ENCODE assay signal across 23 cellular contexts in genomic region chr13:66859934-66860867, GRCh38.
A peak's percentile ranks its signal among the peaks of the same experiment; 100 is the strongest.
DNase-seq lines count a peak whose midpoint lies in the region; FAIRE-seq and TF ChIP-seq lines count a peak whose summit lies in the region.
"Had no signal": no experiment of that assay in that cellular context is flagged by ENCODE, and none has a peak within 500 bp of the region (broad histone marks: within the 10 kb centered on the region; RNA-seq: fewer than 3 reads in every experiment).

No MANE protein-coding gene starts in this region.

- no peaks in the 10 kb centered on the region for H3K9me3 ChIP-seq in endothelial cell of umbilical vein (replicated peaks; ENCODE audit: control insufficient read depth, insufficient read depth, low read length)
- no peaks in the 10 kb centered on the region for H3K9me3 ChIP-seq in osteoblast (ENCODE audit: low read depth, low read length)
- H3K9me3 ChIP-seq: ascending aorta, heart right ventricle, prostate gland had no signal

- no peak for TF ChIP-seq POLR2A in endothelial cell of umbilical vein (IDR thresholded peaks at IDR 0.05; ENCODE audit: low read depth, low read length)

- no peak for FAIRE-seq in endothelial cell of umbilical vein (lab: Jason Lieb, UNC)

- no peaks in the 10 kb centered on the region for H3K27me3 ChIP-seq in endothelial cell of umbilical vein (ENCODE audit: control insufficient read depth in 2 of 2, insufficient read depth in 2 of 2, low read length in 2 of 2)
- H3K27me3 ChIP-seq in osteoblast (ENCODE audit: insufficient read depth, low read length): no peaks in the 10 kb centered on the region
- H3K27me3 ChIP-seq: ascending aorta, heart right ventricle had no signal

- no TSS peak for BruUV-seq in endothelial cell of umbilical vein (replicated peaks; lab: Mats Ljungman, UMichigan)

- no peak overlapping the region for H3K27ac ChIP-seq in endothelial cell of umbilical vein (ENCODE audit: insufficient read depth, low read depth, low read length)
- H3K27ac ChIP-seq in osteoblast (ENCODE audit: low read depth, low read length): no peak overlapping the region
- H3K27ac ChIP-seq: ascending aorta, epithelial cell of prostate, heart right ventricle, prostate gland had no signal

- H3K4me2 ChIP-seq in endothelial cell of umbilical vein (ENCODE audit: insufficient read depth, low read length): no peak overlapping the region
- H3K4me2 ChIP-seq in osteoblast (ENCODE audit: insufficient read depth, low read length): no peak overlapping the region

- POLR2A ChIA-PET in endothelial cell of umbilical vein (lab: Charles Lee): no interaction called here

- no peaks in the 10 kb centered on the region for H3K79me2 ChIP-seq in endothelial cell of umbilical vein (ENCODE audit: control insufficient read depth, insufficient read depth, low read length)
- no peaks in the 10 kb centered on the region for H3K79me2 ChIP-seq in osteoblast (ENCODE audit: insufficient read depth, low read length)

- no peaks in the 10 kb centered on the region for H3K9me1 ChIP-seq in endothelial cell of umbilical vein (replicated peaks; ENCODE audit: control insufficient read depth, extremely low read depth, insufficient read depth, low read length)

- H3K4me1 ChIP-seq in endothelial cell of umbilical vein (ENCODE audit: control insufficient read depth, extremely low read depth, insufficient read depth, low read length): peaks cover 13% of the 10 kb centered on the region
- peaks cover 4% of the 10 kb centered on the region for H3K4me1 ChIP-seq in osteoblast (ENCODE audit: insufficient read depth, low read length)
- H3K4me1 ChIP-seq: ascending aorta, prostate gland had no signal

- DNase-seq in NCI-H1092 treated with DMSO at 0.1 percent for 48 hours (lab: John Stamatoyannopoulos, UW) (peak; percentile 39), NCI-H1092 (lab: John Stamatoyannopoulos, UW) (no peak), NCI-H69 (lab: John Stamatoyannopoulos, UW) (peak; percentile 49), endothelial cell of umbilical vein (ENCODE audit: low read depth, low spot score) (peak; percentile 23), osteoblast (ENCODE audit: insufficient read length, low spot score, missing footprints) (no peak), glomerular visceral epithelial cell (ENCODE audit: extremely low spot score) (no peak), NAMALWA (ENCODE audit: low spot score) (no peak)
- DNase-seq in stimulated activated CD4-positive, alpha-beta T cell treated with anti-CD3 and anti-CD28 coated beads, Interleukin-4, amount 100 ng/mL, for 24 hours: no peak
- DNase-seq: 8988T; activated B cell treated with CpG ODN at 0.5 μM for 24 hours; activated CD4-positive, alpha-beta T cell treated with anti-CD3 and anti-CD28 coated beads, Interleukin-2, amount 50 U/mL, for 4 hours; activated CD8-positive, alpha-beta memory T cell treated with anti-CD3 and anti-CD28 coated beads, Interleukin-2, amount 50 U/mL, for 4 hours; CD4-positive, alpha-beta memory T cell; GF-D8; GOT3; heart right ventricle; MM.1S; NCI-H82; PC-3; Right ventricle myocardium superior had no signal

- intact Hi-C loops in endothelial cell of umbilical vein (cut with micrococcal nuclease): loop anchor here (5.0 to 10.0 kb wide), 2 partner anchors 132 to 365 kb away; no protein-coding TSS in a partner anchor

- H4K20me1 ChIP-seq in endothelial cell of umbilical vein (replicated peaks; ENCODE audit: control insufficient read depth, extremely low read depth, insufficient read depth, low read length): no peaks in the 10 kb centered on the region
- H4K20me1 ChIP-seq in osteoblast (ENCODE audit: insufficient read depth, low read length): no peaks in the 10 kb centered on the region

- dilution Hi-C loops in endothelial cell of umbilical vein (cut with MboI; ENCODE audit: extremely low pct_ligation_motif_present, low sequenced_read_pairs): no loop called here

- CTCF ChIA-PET in endothelial cell of umbilical vein (lab: Charles Lee): interaction anchor here (0.8 to 1.9 kb wide), 2 partner anchors 13 to 241 kb away, joined by 3 to 5 read pairs; no protein-coding TSS in a partner anchor

- H3K9ac ChIP-seq in endothelial cell of umbilical vein (replicated peaks; ENCODE audit: extremely low read depth, insufficient read depth, low read length): no peak overlapping the region

- H3K36me3 ChIP-seq in endothelial cell of umbilical vein (ENCODE audit: control insufficient read depth in 2 of 2, extremely low read depth in 1 of 2, insufficient read depth in 2 of 2, low read length in 2 of 2) (no peaks in the 10 kb centered on the region), osteoblast (ENCODE audit: insufficient read depth, low read length) (no peaks in the 10 kb centered on the region)
- H3K36me3 ChIP-seq: ascending aorta, heart right ventricle, prostate gland had no signal

- TF ChIP-seq CTCF in endothelial cell of umbilical vein (IDR thresholded peaks at IDR 0.05; ENCODE audit: extremely low read depth in 1 of 2, insufficient read depth in 1 of 2, low read depth in 1 of 2, low read length in 2 of 2) (no peak), osteoblast (IDR thresholded peaks at IDR 0.05; ENCODE audit: extremely low read depth, low read depth, low read length) (no peak)

- H3K4me3 ChIP-seq in endothelial cell of umbilical vein (replicated peaks in 1 of 3; ENCODE audit: insufficient read depth in 1 of 3, low read depth in 1 of 3, low read length in 3 of 3) (no peak overlapping the region), osteoblast (ENCODE audit: insufficient read depth, low read length) (no peak overlapping the region)
- H3K4me3 ChIP-seq: ascending aorta, heart right ventricle, prostate gland had no signal

- peak overlapping the region; percentile 6 for H2AFZ ChIP-seq in endothelial cell of umbilical vein (ENCODE audit: low read depth, low read length)
- peak overlapping the region; percentile 23 for H2AFZ ChIP-seq in osteoblast (ENCODE audit: low read length)

TF ChIP-seq in endothelial cell of umbilical vein, 7 proteins besides CTCF, POLR2A, EP300 and RAD21:
- no peak for TF ChIP-seq JUN (IDR thresholded peaks at IDR 0.05; ENCODE audit: borderline replicate concordance, insufficient read depth, insufficient read length, low read depth)
- TF ChIP-seq GATA2 (IDR thresholded peaks at IDR 0.05; ENCODE audit: insufficient read depth, insufficient read length, low read depth, low read length): no peak
- no peak for TF ChIP-seq FOS (IDR thresholded peaks at IDR 0.05; ENCODE audit: borderline replicate concordance, insufficient read depth, low read length)
- no peak for TF ChIP-seq MAX (IDR thresholded peaks at IDR 0.05; ENCODE audit: insufficient read depth, insufficient read length)
- TF ChIP-seq POLR2AphosphoS5 (IDR thresholded peaks at IDR 0.05; ENCODE audit: insufficient read depth, low read depth, low read length): no peak
- TF ChIP-seq MYC (IDR thresholded peaks at IDR 0.05; ENCODE audit: low read depth, low read length): no peak
- TF ChIP-seq EZH2 (IDR thresholded peaks at IDR 0.05; ENCODE audit: borderline replicate concordance, low read depth, low read length, severe bottlenecking): no peak
TF ChIP-seq in endothelial cell of umbilical vein: peak in this region for 0.

Comparison
In these comparisons a context has a peak if more than half of its experiments do, and no peak if none do; other contexts are left out.
1. DNase-seq: peak in NCI-H1092 treated with DMSO at 0.1 percent for 48 hours (single experiment), NCI-H69 (single experiment) and endothelial cell of umbilical vein (single experiment); none in NCI-H1092 (single experiment), osteoblast (single experiment), glomerular visceral epithelial cell (single experiment), NAMALWA (single experiment) and stimulated activated CD4-positive, alpha-beta T cell treated with anti-CD3 and anti-CD28 coated beads, Interleukin-4, amount 100 ng/mL, for 24 hours (single experiment).